In the genomic region with DNA sequence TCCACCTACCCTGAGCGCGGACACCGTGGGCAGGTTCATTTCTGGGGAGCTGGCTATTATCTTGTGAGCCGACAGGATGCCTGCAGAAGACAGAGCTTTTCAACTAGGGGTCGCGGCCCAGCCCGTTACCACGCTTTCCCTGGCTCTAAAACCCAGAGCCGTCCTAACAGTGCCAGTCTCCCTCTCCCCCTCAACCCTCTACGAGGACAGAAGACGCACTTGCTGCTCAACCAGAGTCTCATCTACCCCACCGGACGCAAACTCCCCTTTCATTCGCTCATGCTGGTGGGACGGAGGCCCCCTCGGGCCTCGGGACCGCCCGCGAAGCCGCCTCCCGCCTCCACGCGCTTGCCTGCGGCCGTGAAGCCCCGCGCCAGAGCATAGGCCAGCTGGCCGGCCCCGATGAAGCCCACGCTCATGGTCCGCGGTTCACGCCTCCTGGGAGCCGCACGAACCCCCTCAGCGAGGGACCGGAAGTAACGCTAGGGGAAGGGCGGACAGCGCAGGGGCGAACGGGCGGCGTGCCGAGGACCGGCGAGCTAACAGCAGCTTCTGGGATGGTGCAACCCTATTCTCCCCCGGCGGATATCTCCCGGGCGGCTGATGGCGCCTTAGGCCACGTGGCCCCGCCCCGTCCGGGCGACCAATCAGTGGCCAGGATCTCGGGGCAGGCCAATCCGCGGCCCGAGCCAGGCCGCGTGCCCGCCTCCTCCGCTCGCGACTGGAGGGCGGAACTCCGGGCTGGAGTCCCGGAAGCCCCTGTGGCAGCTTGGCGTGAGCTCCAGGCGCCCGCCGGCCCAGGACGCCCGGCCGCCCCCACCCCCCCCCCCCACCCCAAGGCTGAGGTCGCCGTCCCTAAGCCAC, we compare ENCODE assay signal across 1 cellular context.
TF ChIP-seq lines count a peak whose summit lies in the region.

A gene (minus strand): TSS at position 559 of the 864 bp plus-strand sequence. CDS start 140 bp downstream, at position 419.

TF ChIP-seq in HepG2, 621 proteins besides CTCF, POLR2A, EP300 and RAD21 (continued from another document and continues in another):
- TF ChIP-seq NR1H2 (CRISPR knock-in tag; IDR thresholded peaks at IDR 0.05; ENCODE audit: borderline replicate concordance, low read depth) (peak; percentile 86; the same call in 1 of the 2 replicates), HNRNPK (IDR thresholded peaks at IDR 0.05; ENCODE audit: low read depth, low read length, poor library complexity, severe bottlenecking) (peak; percentile 89), SP140L (CRISPR knock-in tag; IDR thresholded peaks at IDR 0.05; ENCODE audit: borderline replicate concordance) (no peak), FOSL2 (CRISPR knock-in tag; IDR thresholded peaks at IDR 0.05) (peak; percentile 48; the same call in 1 of the 2 replicates), ZNF274 (CRISPR knock-in tag; IDR thresholded peaks at IDR 0.05) (peak; percentile 89), CEBPG (CRISPR knock-in tag; IDR thresholded peaks at IDR 0.05) (peak; percentile 85), SYNCRIP (IDR thresholded peaks at IDR 0.05; ENCODE audit: insufficient read depth, low read depth, low read length) (no peak), XBP1 (CRISPR knock-in tag; IDR thresholded peaks at IDR 0.05) (peak; percentile 65; the same call in 1 of the 2 replicates), GATAD1 (CRISPR knock-in tag; IDR thresholded peaks at IDR 0.05) (peak; percentile 87), MXI1 (IDR thresholded peaks at IDR 0.05; ENCODE audit: borderline replicate concordance, low read depth, low read length) (peak; percentile 82; the same call in 1 of the 3 replicates), GPN1 (CRISPR knock-in tag; IDR thresholded peaks at IDR 0.05; ENCODE audit: borderline replicate concordance) (no peak), ZNF780A (CRISPR knock-in tag; IDR thresholded peaks at IDR 0.05) (no peak), ZNF709 (CRISPR knock-in tag; IDR thresholded peaks at IDR 0.05) (peak; percentile 68; the same call in 1 of the 2 replicates), TAF1 (CRISPR knock-in tag; IDR thresholded peaks at IDR 0.05) (peak; percentile 91), ATRX (CRISPR knock-in tag; IDR thresholded peaks at IDR 0.05; ENCODE audit: borderline replicate concordance) (no peak), ZNF776 (CRISPR knock-in tag; IDR thresholded peaks at IDR 0.05) (peak; percentile 80; the same call in 1 of the 2 replicates), POGZ (CRISPR knock-in tag; IDR thresholded peaks at IDR 0.05) (peak; percentile 68; the same call in 1 of the 2 replicates), ETV6 (CRISPR knock-in tag; conservative IDR thresholded peaks at IDR 0.05) (peak; percentile 76), SIN3B (IDR thresholded peaks at IDR 0.05; ENCODE audit: low read length) (no peak; the same call in 1 of the 2 replicates), KLF13 (CRISPR knock-in tag; IDR thresholded peaks at IDR 0.05) (no peak), YY1 (IDR thresholded peaks at IDR 0.05; ENCODE audit: insufficient read depth, insufficient replicate concordance, low read depth, low read length) (peak; percentile 84), ZBTB7B (CRISPR knock-in tag; IDR thresholded peaks at IDR 0.05) (no peak), ZNF546 (CRISPR knock-in tag; conservative IDR thresholded peaks at IDR 0.05) (0 out of 2 replicates have a peak, but pooled peaks have one; percentile 30), TOPORS (CRISPR knock-in tag; IDR thresholded peaks at IDR 0.05) (no peak), ZZZ3 (CRISPR knock-in tag; IDR thresholded peaks at IDR 0.05; ENCODE audit: borderline replicate concordance) (no peak)
- TF ChIP-seq, protein P1, sequence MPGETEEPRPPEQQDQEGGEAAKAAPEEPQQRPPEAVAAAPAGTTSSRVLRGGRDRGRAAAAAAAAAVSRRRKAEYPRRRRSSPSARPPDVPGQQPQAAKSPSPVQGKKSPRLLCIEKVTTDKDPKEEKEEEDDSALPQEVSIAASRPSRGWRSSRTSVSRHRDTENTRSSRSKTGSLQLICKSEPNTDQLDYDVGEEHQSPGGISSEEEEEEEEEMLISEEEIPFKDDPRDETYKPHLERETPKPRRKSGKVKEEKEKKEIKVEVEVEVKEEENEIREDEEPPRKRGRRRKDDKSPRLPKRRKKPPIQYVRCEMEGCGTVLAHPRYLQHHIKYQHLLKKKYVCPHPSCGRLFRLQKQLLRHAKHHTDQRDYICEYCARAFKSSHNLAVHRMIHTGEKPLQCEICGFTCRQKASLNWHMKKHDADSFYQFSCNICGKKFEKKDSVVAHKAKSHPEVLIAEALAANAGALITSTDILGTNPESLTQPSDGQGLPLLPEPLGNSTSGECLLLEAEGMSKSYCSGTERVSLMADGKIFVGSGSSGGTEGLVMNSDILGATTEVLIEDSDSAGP (CRISPR knock-in tag; IDR thresholded peaks at IDR 0.05; ENCODE audit: borderline replicate concordance) = peak; percentile 92
- TF ChIP-seq, protein P2, sequence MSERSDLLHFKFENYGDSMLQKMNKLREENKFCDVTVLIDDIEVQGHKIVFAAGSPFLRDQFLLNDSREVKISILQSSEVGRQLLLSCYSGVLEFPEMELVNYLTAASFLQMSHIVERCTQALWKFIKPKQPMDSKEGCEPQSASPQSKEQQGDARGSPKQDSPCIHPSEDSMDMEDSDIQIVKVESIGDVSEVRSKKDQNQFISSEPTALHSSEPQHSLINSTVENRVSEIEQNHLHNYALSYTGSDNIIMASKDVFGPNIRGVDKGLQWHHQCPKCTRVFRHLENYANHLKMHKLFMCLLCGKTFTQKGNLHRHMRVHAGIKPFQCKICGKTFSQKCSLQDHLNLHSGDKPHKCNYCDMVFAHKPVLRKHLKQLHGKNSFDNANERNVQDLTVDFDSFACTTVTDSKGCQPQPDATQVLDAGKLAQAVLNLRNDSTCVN (CRISPR knock-in tag; IDR thresholded peaks at IDR 0.05; ENCODE audit: borderline replicate concordance) = no peak; the same call in 1 of the 2 replicates
- TF ChIP-seq, protein P3, sequence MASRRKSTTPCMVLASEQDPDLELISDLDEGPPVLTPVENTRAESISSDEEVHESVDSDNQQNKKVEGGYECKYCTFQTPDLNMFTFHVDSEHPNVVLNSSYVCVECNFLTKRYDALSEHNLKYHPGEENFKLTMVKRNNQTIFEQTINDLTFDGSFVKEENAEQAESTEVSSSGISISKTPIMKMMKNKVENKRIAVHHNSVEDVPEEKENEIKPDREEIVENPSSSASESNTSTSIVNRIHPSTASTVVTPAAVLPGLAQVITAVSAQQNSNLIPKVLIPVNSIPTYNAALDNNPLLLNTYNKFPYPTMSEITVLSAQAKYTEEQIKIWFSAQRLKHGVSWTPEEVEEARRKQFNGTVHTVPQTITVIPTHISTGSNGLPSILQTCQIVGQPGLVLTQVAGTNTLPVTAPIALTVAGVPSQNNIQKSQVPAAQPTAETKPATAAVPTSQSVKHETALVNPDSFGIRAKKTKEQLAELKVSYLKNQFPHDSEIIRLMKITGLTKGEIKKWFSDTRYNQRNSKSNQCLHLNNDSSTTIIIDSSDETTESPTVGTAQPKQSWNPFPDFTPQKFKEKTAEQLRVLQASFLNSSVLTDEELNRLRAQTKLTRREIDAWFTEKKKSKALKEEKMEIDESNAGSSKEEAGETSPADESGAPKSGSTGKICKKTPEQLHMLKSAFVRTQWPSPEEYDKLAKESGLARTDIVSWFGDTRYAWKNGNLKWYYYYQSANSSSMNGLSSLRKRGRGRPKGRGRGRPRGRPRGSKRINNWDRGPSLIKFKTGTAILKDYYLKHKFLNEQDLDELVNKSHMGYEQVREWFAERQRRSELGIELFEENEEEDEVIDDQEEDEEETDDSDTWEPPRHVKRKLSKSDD (CRISPR knock-in tag; IDR thresholded peaks at IDR 0.05; ENCODE audit: low read depth) = no peak
- TF ChIP-seq, protein P4, sequence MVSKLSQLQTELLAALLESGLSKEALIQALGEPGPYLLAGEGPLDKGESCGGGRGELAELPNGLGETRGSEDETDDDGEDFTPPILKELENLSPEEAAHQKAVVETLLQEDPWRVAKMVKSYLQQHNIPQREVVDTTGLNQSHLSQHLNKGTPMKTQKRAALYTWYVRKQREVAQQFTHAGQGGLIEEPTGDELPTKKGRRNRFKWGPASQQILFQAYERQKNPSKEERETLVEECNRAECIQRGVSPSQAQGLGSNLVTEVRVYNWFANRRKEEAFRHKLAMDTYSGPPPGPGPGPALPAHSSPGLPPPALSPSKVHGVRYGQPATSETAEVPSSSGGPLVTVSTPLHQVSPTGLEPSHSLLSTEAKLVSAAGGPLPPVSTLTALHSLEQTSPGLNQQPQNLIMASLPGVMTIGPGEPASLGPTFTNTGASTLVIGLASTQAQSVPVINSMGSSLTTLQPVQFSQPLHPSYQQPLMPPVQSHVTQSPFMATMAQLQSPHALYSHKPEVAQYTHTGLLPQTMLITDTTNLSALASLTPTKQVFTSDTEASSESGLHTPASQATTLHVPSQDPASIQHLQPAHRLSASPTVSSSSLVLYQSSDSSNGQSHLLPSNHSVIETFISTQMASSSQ (IDR thresholded peaks at IDR 0.05; ENCODE audit: low read depth) = no peak
- TF ChIP-seq, protein P4 (CRISPR knock-in tag; IDR thresholded peaks at IDR 0.05; ENCODE audit: borderline replicate concordance) = peak; percentile 54; the same call in 1 of the 2 replicates
- TF ChIP-seq, protein P5, sequence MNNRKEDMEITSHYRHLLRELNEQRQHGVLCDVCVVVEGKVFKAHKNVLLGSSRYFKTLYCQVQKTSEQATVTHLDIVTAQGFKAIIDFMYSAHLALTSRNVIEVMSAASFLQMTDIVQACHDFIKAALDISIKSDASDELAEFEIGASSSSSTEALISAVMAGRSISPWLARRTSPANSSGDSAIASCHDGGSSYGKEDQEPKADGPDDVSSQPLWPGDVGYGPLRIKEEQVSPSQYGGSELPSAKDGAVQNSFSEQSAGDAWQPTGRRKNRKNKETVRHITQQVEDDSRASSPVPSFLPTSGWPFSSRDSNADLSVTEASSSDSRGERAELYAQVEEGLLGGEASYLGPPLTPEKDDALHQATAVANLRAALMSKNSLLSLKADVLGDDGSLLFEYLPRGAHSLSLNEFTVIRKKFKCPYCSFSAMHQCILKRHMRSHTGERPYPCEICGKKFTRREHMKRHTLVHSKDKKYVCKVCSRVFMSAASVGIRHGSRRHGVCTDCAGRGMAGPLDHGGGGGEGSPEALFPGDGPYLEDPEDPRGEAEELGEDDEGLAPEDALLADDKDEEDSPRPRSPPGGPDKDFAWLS (CRISPR knock-in tag; IDR thresholded peaks at IDR 0.05; ENCODE audit: borderline replicate concordance) = no peak
- TF ChIP-seq, protein P6, sequence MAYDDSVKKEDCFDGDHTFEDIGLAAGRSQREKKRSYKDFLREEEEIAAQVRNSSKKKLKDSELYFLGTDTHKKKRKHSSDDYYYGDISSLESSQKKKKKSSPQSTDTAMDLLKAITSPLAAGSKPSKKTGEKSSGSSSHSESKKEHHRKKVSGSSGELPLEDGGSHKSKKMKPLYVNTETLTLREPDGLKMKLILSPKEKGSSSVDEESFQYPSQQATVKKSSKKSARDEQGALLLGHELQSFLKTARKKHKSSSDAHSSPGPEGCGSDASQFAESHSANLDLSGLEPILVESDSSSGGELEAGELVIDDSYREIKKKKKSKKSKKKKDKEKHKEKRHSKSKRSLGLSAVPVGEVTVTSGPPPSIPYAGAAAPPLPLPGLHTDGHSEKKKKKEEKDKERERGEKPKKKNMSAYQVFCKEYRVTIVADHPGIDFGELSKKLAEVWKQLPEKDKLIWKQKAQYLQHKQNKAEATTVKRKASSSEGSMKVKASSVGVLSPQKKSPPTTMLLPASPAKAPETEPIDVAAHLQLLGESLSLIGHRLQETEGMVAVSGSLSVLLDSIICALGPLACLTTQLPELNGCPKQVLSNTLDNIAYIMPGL (CRISPR knock-in tag; IDR thresholded peaks at IDR 0.05; ENCODE audit: borderline replicate concordance in 1 of 2, low read depth in 1 of 2) = peak; percentile 71 to 92; a peak in 3 of 4 replicates
- TF ChIP-seq, protein P7, sequence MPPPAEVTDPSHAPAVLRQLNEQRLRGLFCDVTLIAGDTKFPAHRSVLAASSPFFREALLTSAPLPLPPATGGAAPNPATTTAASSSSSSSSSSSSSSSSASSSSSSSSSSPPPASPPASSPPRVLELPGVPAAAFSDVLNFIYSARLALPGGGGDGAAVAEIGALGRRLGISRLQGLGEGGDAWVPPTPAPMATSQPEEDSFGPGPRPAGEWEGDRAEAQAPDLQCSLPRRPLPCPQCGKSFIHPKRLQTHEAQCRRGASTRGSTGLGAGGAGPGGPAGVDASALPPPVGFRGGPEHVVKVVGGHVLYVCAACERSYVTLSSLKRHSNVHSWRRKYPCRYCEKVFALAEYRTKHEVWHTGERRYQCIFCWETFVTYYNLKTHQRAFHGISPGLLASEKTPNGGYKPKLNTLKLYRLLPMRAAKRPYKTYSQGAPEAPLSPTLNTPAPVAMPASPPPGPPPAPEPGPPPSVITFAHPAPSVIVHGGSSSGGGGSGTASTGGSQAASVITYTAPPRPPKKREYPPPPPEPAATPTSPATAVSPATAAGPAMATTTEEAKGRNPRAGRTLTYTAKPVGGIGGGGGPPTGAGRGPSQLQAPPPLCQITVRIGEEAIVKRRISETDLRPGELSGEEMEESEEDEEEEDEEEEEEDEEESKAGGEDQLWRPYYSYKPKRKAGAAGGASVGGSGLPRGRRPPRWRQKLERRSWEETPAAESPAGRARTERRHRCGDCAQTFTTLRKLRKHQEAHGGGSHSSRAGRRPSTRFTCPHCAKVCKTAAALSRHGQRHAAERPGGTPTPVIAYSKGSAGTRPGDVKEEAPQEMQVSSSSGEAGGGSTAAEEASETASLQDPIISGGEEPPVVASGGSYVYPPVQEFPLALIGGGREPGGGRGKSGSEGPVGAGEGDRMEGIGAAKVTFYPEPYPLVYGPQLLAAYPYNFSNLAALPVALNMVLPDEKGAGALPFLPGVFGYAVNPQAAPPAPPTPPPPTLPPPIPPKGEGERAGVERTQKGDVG (CRISPR knock-in tag; IDR thresholded peaks at IDR 0.05; ENCODE audit: borderline replicate concordance) = 0 out of 2 replicates have a peak, but pooled peaks have one; percentile 47
- TF ChIP-seq, protein P8, sequence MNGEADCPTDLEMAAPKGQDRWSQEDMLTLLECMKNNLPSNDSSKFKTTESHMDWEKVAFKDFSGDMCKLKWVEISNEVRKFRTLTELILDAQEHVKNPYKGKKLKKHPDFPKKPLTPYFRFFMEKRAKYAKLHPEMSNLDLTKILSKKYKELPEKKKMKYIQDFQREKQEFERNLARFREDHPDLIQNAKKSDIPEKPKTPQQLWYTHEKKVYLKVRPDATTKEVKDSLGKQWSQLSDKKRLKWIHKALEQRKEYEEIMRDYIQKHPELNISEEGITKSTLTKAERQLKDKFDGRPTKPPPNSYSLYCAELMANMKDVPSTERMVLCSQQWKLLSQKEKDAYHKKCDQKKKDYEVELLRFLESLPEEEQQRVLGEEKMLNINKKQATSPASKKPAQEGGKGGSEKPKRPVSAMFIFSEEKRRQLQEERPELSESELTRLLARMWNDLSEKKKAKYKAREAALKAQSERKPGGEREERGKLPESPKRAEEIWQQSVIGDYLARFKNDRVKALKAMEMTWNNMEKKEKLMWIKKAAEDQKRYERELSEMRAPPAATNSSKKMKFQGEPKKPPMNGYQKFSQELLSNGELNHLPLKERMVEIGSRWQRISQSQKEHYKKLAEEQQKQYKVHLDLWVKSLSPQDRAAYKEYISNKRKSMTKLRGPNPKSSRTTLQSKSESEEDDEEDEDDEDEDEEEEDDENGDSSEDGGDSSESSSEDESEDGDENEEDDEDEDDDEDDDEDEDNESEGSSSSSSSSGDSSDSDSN (CRISPR knock-in tag; IDR thresholded peaks at IDR 0.05) = peak; percentile 98
